13 cellular contexts compared by ENCODE assay signal in the genomic region with DNA sequence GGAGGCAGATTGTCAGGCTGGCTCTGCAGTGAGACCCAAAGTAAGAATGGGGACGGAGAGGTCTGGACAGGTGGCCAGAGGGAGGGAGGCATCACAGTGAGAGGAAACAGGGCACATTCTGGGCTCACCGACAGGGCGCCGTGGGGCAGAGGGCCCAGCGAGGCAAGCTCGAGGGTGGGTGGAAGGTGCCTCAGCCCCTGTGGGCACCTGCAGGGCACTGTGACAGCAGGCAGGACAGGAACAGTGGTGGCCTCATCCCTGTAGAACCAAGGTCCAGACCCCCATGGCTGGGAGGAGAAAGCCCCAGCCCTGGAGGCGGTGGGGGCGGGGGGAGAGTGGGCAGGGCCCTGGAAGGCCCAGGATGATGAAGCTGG. TPM values are rescaled to one million over a fixed set of nuclear protein-coding genes. Genes with fewer than 3 reads are reported as not detected.
A peak's percentile ranks its signal among the peaks of the same experiment; 100 is the strongest.
DNase-seq lines count a peak whose midpoint lies in the region; ATAC-seq and TF ChIP-seq lines count a peak whose summit lies in the region.
"Had no signal": no experiment of that assay in that cellular context is flagged by ENCODE, and none has a peak within 500 bp of the region (broad histone marks: within the 10 kb centered on the region; RNA-seq: fewer than 3 reads in every experiment).

No MANE protein-coding gene starts in this region.

- TF ChIP-seq POLR2A in thyroid gland (IDR thresholded peaks at IDR 0.05) = no peak

- H3K36me3 ChIP-seq in WERI-Rb-1 (peaks cover 15% of the 10 kb centered on the region), thyroid gland (no peaks in the 10 kb centered on the region)

- no peak for ATAC-seq in natural killer cell
- no peak for ATAC-seq in HG02885 (IDR thresholded peaks at IDR 0.05; ENCODE audit: poor library complexity, unreplicated experiment)
- no peak for ATAC-seq in GM21528 (IDR thresholded peaks at IDR 0.05; ENCODE audit: low FRiP score, unreplicated experiment)

- TF ChIP-seq CTCF in WERI-Rb-1 (IDR thresholded peaks at IDR 0.05; ENCODE audit: low read depth, low read length) (no peak), natural killer cell (IDR thresholded peaks at IDR 0.05) (no peak), thyroid gland (IDR thresholded peaks at IDR 0.05) (no peak)

- no peaks in the 10 kb centered on the region for H3K9me3 Mint-ChIP-seq in natural killer cell
- H3K9me3 Mint-ChIP-seq in activated naive CD4-positive, alpha-beta T cell treated with anti-CD3 and anti-CD28 coated beads, Interleukin-2, amount 10 ng/mL, durations not matched to agents 7 days and 5 days = no peaks in the 10 kb centered on the region
- H3K9me3 Mint-ChIP-seq: activated naive CD4-positive, alpha-beta T cell treated with anti-CD3 and anti-CD28 coated beads, Interleukin-2, amount 50 U/mL, for 72 hours; CD4-positive, alpha-beta T cell had no signal

- H3K4me3 ChIP-seq in WERI-Rb-1 (ENCODE audit: low read depth, low read length) (no peak overlapping the region), thyroid gland (replicated peaks in 1 of 3) (no peak overlapping the region)

- DNase-seq in WERI-Rb-1 (no peak), natural killer cell (no peak), thyroid gland (no peak)
- DNase-seq in activated naive CD4-positive, alpha-beta T cell treated with anti-CD3 and anti-CD28 coated beads, Interleukin-2, amount 10 ng/mL, durations not matched to agents 7 days and 5 days = no peak
- DNase-seq: CD4-positive, alpha-beta T cell; kidney glomerular epithelial cell; NCI-H1436 treated with DMSO at 0.1 percent for 48 hours; NCI-H526 treated with DMSO at 0.1 percent for 48 hours; T1000 had no signal

- intact Hi-C loops in natural killer cell (cut with micrococcal nuclease) = no loop called here
- intact Hi-C loops in thyroid gland (cut with DNase I) = no loop called here

- H3K27me3 Mint-ChIP-seq in natural killer cell (ENCODE audit: low read depth in 2 of 2) = no peaks in the 10 kb centered on the region
- H3K27me3 Mint-ChIP-seq in activated naive CD4-positive, alpha-beta T cell treated with anti-CD3 and anti-CD28 coated beads, Interleukin-2, amount 10 ng/mL, durations not matched to agents 7 days and 5 days = peaks cover 15% of the 10 kb centered on the region
- H3K27me3 Mint-ChIP-seq: CD4-positive, alpha-beta T cell had no signal

- peaks cover 30 to 56% of the 10 kb centered on the region in 2 donors for H3K4me1 Mint-ChIP-seq in natural killer cell
- peaks cover 27% of the 10 kb centered on the region for H3K4me1 Mint-ChIP-seq in activated naive CD4-positive, alpha-beta T cell treated with anti-CD3 and anti-CD28 coated beads, Interleukin-2, amount 10 ng/mL, durations not matched to agents 7 days and 5 days

- WGBS in thyroid gland, 2 donors = 90 to 92% methylated on average over 6 to 8 of the region's 8 CpGs

- H3K4me3 Mint-ChIP-seq in natural killer cell = peak overlapping the region; percentile 89
- H3K4me3 Mint-ChIP-seq in activated naive CD4-positive, alpha-beta T cell treated with anti-CD3 and anti-CD28 coated beads, Interleukin-2, amount 10 ng/mL, durations not matched to agents 7 days and 5 days = no peak overlapping the region
- H3K4me3 Mint-ChIP-seq: CD4-positive, alpha-beta T cell had no signal

- H3K27me3 ChIP-seq in WERI-Rb-1 (ENCODE audit: insufficient read depth, low read depth, severe bottlenecking) = no peaks in the 10 kb centered on the region
- no peaks in the 10 kb centered on the region for H3K27me3 ChIP-seq in thyroid gland

- peak overlapping the region; percentile 83 to 93 for H3K27ac Mint-ChIP-seq in natural killer cell
- no peak overlapping the region for H3K27ac Mint-ChIP-seq in activated naive CD4-positive, alpha-beta T cell treated with anti-CD3 and anti-CD28 coated beads, Interleukin-2, amount 10 ng/mL, durations not matched to agents 7 days and 5 days
- H3K27ac Mint-ChIP-seq: CD4-positive, alpha-beta T cell had no signal

- H3K9me3 ChIP-seq in WERI-Rb-1 (ENCODE audit: severe bottlenecking) (no peaks in the 10 kb centered on the region), thyroid gland (no peaks in the 10 kb centered on the region)

- no peaks in the 10 kb centered on the region for H3K36me3 Mint-ChIP-seq in natural killer cell
- H3K36me3 Mint-ChIP-seq in activated naive CD4-positive, alpha-beta T cell treated with anti-CD3 and anti-CD28 coated beads, Interleukin-2, amount 10 ng/mL, durations not matched to agents 7 days and 5 days = no peaks in the 10 kb centered on the region
- H3K36me3 Mint-ChIP-seq: activated naive CD4-positive, alpha-beta T cell treated with anti-CD3 and anti-CD28 coated beads, Interleukin-2, amount 50 U/mL, for 72 hours had no signal

- peaks cover 6 to 31% of the 10 kb centered on the region in 2 donors for H3K4me1 ChIP-seq in thyroid gland

- CTCF ChIA-PET in activated naive CD4-positive, alpha-beta T cell treated with anti-CD3 and anti-CD28 coated beads, Interleukin-2, amount 10 ng/mL, durations not matched to agents 7 days and 5 days (lab: Charles Lee) = interaction anchor here (0.9 kb wide), 1 partner anchor 19 kb away, joined by 4 read pairs; no protein-coding TSS in a partner anchor

- H3K27ac ChIP-seq in WERI-Rb-1 = peak overlapping the region; percentile 74
- peak overlapping the region; percentile 86 for H3K27ac ChIP-seq in cingulate gyrus (ENCODE audit: low read depth, low read length)
- H3K27ac ChIP-seq in thyroid gland = peak overlapping the region; percentile 91 to 95 (median 91)

RNA-seq across cellular contexts. Expression of a gene that starts 27.7 kb away (rescaled TPM):
- 10 to 100 TPM; 35.0 to 49.2 (median 36.8) TPM for total RNA-seq in natural killer cell
- total RNA-seq in thyroid gland = 10 to 100 TPM; 23.2 to 42.4 (median 35.0) TPM

RNA-seq across cellular contexts. Expression of a gene that starts 35.6 kb away (rescaled TPM):
- total RNA-seq in natural killer cell = 1 to 10 TPM; 1.1 to 2.9 (median 1.3) TPM
- 10 to 100 TPM; 29.7 to 43.7 (median 39.8) TPM for total RNA-seq in thyroid gland

RNA-seq across cellular contexts. Expression of a gene that starts 46.0 kb away (rescaled TPM):
- total RNA-seq in natural killer cell = 10 to 100 TPM; 33.6 to 42.2 (median 40.8) TPM
- 10 to 100 TPM; 18.8 to 30.6 (median 24.5) TPM for total RNA-seq in thyroid gland

Comparison
In these comparisons a context has a peak if more than half of its experiments do, and no peak if none do; other contexts are left out.
1. RNA of a gene that starts 35.6 kb away (total RNA-seq): 29.7 to 43.7 TPM in thyroid gland; 1.1 to 2.9 TPM in natural killer cell; every median in the first group is over 4 times any median in the second.
2. Peak in every context shown above with its lines, with median percentiles within 50 percentile points of each other: H3K27ac ChIP-seq.